Comparison of ENCODE assay signal across 28 cellular contexts in the genomic region with DNA sequence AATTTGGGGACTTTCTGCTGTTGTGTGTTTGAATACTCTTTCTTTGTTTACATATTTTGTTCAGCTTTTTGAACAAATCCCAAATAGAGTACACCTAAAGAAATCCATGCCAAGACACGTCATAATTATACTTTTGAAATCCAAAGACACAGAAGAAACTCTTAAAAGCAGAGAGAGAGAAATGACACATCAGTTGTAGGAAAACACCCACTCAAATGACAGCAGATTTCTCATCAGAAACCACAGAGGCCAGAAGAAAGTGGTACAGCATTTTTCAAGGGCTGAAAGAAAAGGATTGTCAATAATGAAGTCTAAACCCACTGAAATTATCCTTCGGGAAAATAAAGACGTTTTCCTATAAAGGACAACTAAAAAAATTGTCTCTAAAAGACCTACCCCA.
DNase-seq lines count a peak whose midpoint lies in the region; ATAC-seq, FAIRE-seq and TF ChIP-seq lines count a peak whose summit lies in the region.
"Had no signal": no experiment of that assay in that cellular context is flagged by ENCODE, and none has a peak within 500 bp of the region (broad histone marks: within the 10 kb centered on the region; RNA-seq: fewer than 3 reads in every experiment).

No MANE protein-coding gene starts in this region.

- no peaks in the 10 kb centered on the region for H3F3A ChIP-seq in smooth muscle cell (ENCODE audit: low read depth)

- peak overlapping the region; percentile 44 for H3K4me3 Mint-ChIP-seq in activated naive CD4-positive, alpha-beta T cell treated with anti-CD3 and anti-CD28 coated beads for 36 hours
- H3K4me3 Mint-ChIP-seq: activated CD4-positive, alpha-beta T cell treated with anti-CD3 and anti-CD28 coated beads, Interleukin-2, amount 10 ng/mL, durations not matched to agents 7 days and 5 days; brain; H9; immature natural killer cell; naive thymus-derived CD8-positive, alpha-beta T cell had no signal

- H3K27ac ChIP-seq in VCaP, result peak overlapping the region; percentile 9
- no peak overlapping the region for H3K27ac ChIP-seq in GM12878 (ENCODE audit: control insufficient read depth, insufficient read depth)
- peak overlapping the region; percentile 70 for H3K27ac ChIP-seq in smooth muscle cell (ENCODE audit: low read depth)
- H3K27ac ChIP-seq: hepatocyte, left lung, SJSA1, tibial artery had no signal

- WGBS in GM12878 (ENCODE audit: insufficient coverage, insufficient replicate concordance, low lambda C conversion rate, missing lambda C conversion rate), result 19% methylated on average over 3 of the region's 3 CpGs
- WGBS in smooth muscle cell (ENCODE audit: low lambda C conversion rate), result 55% methylated on average over 3 of the region's 3 CpGs

- CTCF ChIA-PET in activated naive CD4-positive, alpha-beta T cell treated with anti-CD3 and anti-CD28 coated beads for 36 hours (lab: Charles Lee), result interaction anchor here (0.8 to 1.3 kb wide), 3 partner anchors 15 to 371 kb away, joined by 3 to 5 read pairs (median 4); no protein-coding TSS in a partner anchor
- CTCF ChIA-PET in GM12878 (lab: Yijun Ruan, JAX), result no interaction called here

- TF ChIP-seq EP300 in GM12878 (IDR thresholded peaks at IDR 0.05; ENCODE audit: borderline replicate concordance in 1 of 2, control insufficient read depth in 1 of 2, low read depth in 2 of 2, low read length in 2 of 2), result no peak

- RAD21 ChIA-PET in GM12878 (lab: Charles Lee; ENCODE audit: unreplicated experiment), result no interaction called here

- no peaks in the 10 kb centered on the region for H3K79me2 ChIP-seq in GM12878 (ENCODE audit: control insufficient read depth, insufficient read depth, low read length)
- H3K79me2 ChIP-seq in smooth muscle cell (ENCODE audit: low read depth), result no peaks in the 10 kb centered on the region
- H3K79me2 ChIP-seq: hepatocyte had no signal

- H3K9me3 ChIP-seq in GM12878 (replicated peaks; ENCODE audit: control insufficient read depth, insufficient read depth, low read length), result no peaks in the 10 kb centered on the region; the same call in 2 of the 3 replicates
- no peaks in the 10 kb centered on the region for H3K9me3 ChIP-seq in smooth muscle cell (replicated peaks; ENCODE audit: low read depth)
- H3K9me3 ChIP-seq: left lung, SJSA1, tibial artery had no signal

- no peaks in the 10 kb centered on the region; a peak in 1 of 4 replicates for H3K27me3 ChIP-seq in GM12878 (replicated peaks in 1 of 2; ENCODE audit: control insufficient read depth in 2 of 2, insufficient read depth in 2 of 2, low read length in 1 of 2)
- H3K27me3 ChIP-seq in smooth muscle cell (ENCODE audit: low read depth), result no peaks in the 10 kb centered on the region
- H3K27me3 ChIP-seq: hepatocyte, left lung, SJSA1, tibial artery had no signal

- in situ Hi-C loops in GM12878 (cut with MboI), result no loop called here

- H3K4me2 ChIP-seq in GM12878 (ENCODE audit: control insufficient read depth, insufficient read depth), result no peak overlapping the region
- no peak overlapping the region for H3K4me2 ChIP-seq in smooth muscle cell
- H3K4me2 ChIP-seq: hepatocyte had no signal

- TF ChIP-seq CTCF in VCaP (conservative IDR thresholded peaks at IDR 0.05) (no peak), GM12878 (IDR thresholded peaks at IDR 0.05 in 2 of 3, conservative IDR thresholded peaks at IDR 0.05 in 1 of 3; ENCODE audit: control insufficient read depth in 2 of 3, extremely low read depth in 1 of 3, insufficient read depth in 1 of 3, low read depth in 3 of 3, low read length in 3 of 3) (no peak), smooth muscle cell (IDR thresholded peaks at IDR 0.05; ENCODE audit: borderline replicate concordance, insufficient read depth, poor library complexity, severe bottlenecking) (no peak)

- TF ChIP-seq POLR2A in GM12878 (IDR thresholded peaks at IDR 0.05; ENCODE audit: low read depth, low read length), result no peak

- H3K9ac ChIP-seq in GM12878 (ENCODE audit: control insufficient read depth, insufficient read depth, low read length), result no peak overlapping the region
- no peak overlapping the region for H3K9ac ChIP-seq in smooth muscle cell (ENCODE audit: low read depth)

- H3K27me3 Mint-ChIP-seq in activated naive CD4-positive, alpha-beta T cell treated with anti-CD3 and anti-CD28 coated beads for 36 hours (ENCODE audit: low read depth), result peaks cover 18% of the 10 kb centered on the region

- ATAC-seq in GM12878 (no peak), GM18873 (IDR thresholded peaks at IDR 0.05; ENCODE audit: low FRiP score, unreplicated experiment) (no peak)
- ATAC-seq: left lung; naive thymus-derived CD8-positive, alpha-beta T cell had no signal

- DNase-seq in activated naive CD4-positive, alpha-beta T cell treated with anti-CD3 and anti-CD28 coated beads for 36 hours, result peak; percentile 32
- no peak for DNase-seq in activated naive CD4-positive, alpha-beta T cell treated with anti-CD3 and anti-CD28 coated beads, Interleukin-2, amount 50 U/mL, for 16 hours
- no peak for DNase-seq in GM12878 (ENCODE audit: low read depth, low spot score)
- no peak for DNase-seq in smooth muscle cell (lab: John Stamatoyannopoulos, UW; ENCODE audit: unreplicated experiment)
- DNase-seq in HT-29 (ENCODE audit: low spot score), result no peak
- DNase-seq in cerebellum (ENCODE audit: low spot score), result no peak
- DNase-seq: activated CD4-positive, alpha-beta T cell treated with anti-CD3 and anti-CD28 coated beads, Interleukin-2, amount 10 ng/mL, durations not matched to agents 7 days and 5 days; C1 segment of cervical spinal cord; effector CD8-positive, alpha-beta T cell; H9; immature natural killer cell; Kasumi-1; left lung; naive thymus-derived CD8-positive, alpha-beta T cell; NCI-H1048; NCI-H1694 treated with DMSO at 0.1 percent for 48 hours; NCI-H526 treated with DMSO at 0.1 percent for 48 hours; stimulated activated CD4-positive, alpha-beta T cell treated with anti-CD3 and anti-CD28 coated beads, Interleukin-4, amount 100 ng/mL, for 4 hours; stimulated activated naive CD4-positive, alpha-beta T cell treated with Interleukin-2 at 50 U/mL for 16 hours; tibial artery had no signal

- intact Hi-C loops in activated naive CD4-positive, alpha-beta T cell treated with anti-CD3 and anti-CD28 coated beads for 36 hours (cut with micrococcal nuclease), result loop anchor here (1.0 to 10.0 kb wide), 7 partner anchors 14 to 669 kb away; a partner anchor contains a TSS
- intact Hi-C loops in GM12878 (cut with micrococcal nuclease; ENCODE audit: unreplicated experiment), result no loop called here

- H3K36me3 ChIP-seq in GM12878 (ENCODE audit: control insufficient read depth in 2 of 2, insufficient read depth in 2 of 2, low read length in 1 of 2) (no peaks in the 10 kb centered on the region), smooth muscle cell (ENCODE audit: low read depth) (no peaks in the 10 kb centered on the region)
- H3K36me3 ChIP-seq: left lung, SJSA1, tibial artery had no signal

- no TSS peak for BruUV-seq in GM12878 (replicated peaks; lab: Mats Ljungman, UMichigan)

- no peak for FAIRE-seq in GM12878 (lab: Jason Lieb, UNC)
- FAIRE-seq: D721Med, frontal cortex, GM12892 had no signal

- H3K4me3 ChIP-seq in GM12878, result no peak overlapping the region
- no peak overlapping the region for H3K4me3 ChIP-seq in smooth muscle cell
- H3K4me3 ChIP-seq: hepatocyte, left lung, SJSA1, tibial artery had no signal

- H4K20me1 ChIP-seq in GM12878 (ENCODE audit: control insufficient read depth, insufficient read depth), result no peaks in the 10 kb centered on the region
- H4K20me1 ChIP-seq in smooth muscle cell (ENCODE audit: low read depth), result no peaks in the 10 kb centered on the region

- H2AFZ ChIP-seq in GM12878 (ENCODE audit: control insufficient read depth, low read depth, low read length), result no peak overlapping the region
- H2AFZ ChIP-seq in smooth muscle cell (ENCODE audit: low read depth), result no peak overlapping the region
- H2AFZ ChIP-seq: hepatocyte had no signal

- no peaks in the 10 kb centered on the region for H3K36me3 Mint-ChIP-seq in activated naive CD4-positive, alpha-beta T cell treated with anti-CD3 and anti-CD28 coated beads for 36 hours (ENCODE audit: low read depth)
- H3K36me3 Mint-ChIP-seq: brain; naive thymus-derived CD8-positive, alpha-beta T cell had no signal

- SMC1A ChIA-PET in GM12878 (lab: Charles Lee; ENCODE audit: uncharacterized antibody, unreplicated experiment), result no interaction called here

- no peaks in the 10 kb centered on the region for H3K9me3 Mint-ChIP-seq in activated naive CD4-positive, alpha-beta T cell treated with anti-CD3 and anti-CD28 coated beads for 36 hours
- H3K9me3 Mint-ChIP-seq: immature natural killer cell; naive thymus-derived CD8-positive, alpha-beta T cell had no signal

- POLR2A ChIA-PET in GM12878 (lab: Charles Lee), result no interaction called here

- no peak for TF ChIP-seq RAD21 in GM12878 (IDR thresholded peaks at IDR 0.05; ENCODE audit: insufficient read depth, low read depth, low read length)

- peaks cover 6% of the 10 kb centered on the region; the same call in 1 of the 2 replicates for H3K4me1 ChIP-seq in GM12878 (ENCODE audit: control insufficient read depth, insufficient read depth, low read length)
- no peaks in the 10 kb centered on the region for H3K4me1 ChIP-seq in smooth muscle cell (ENCODE audit: low read depth)
- H3K4me1 ChIP-seq: SJSA1 had no signal

- H3K27ac Mint-ChIP-seq in activated naive CD4-positive, alpha-beta T cell treated with anti-CD3 and anti-CD28 coated beads for 36 hours, result peak overlapping the region; percentile 88
- H3K27ac Mint-ChIP-seq: activated CD4-positive, alpha-beta T cell treated with anti-CD3 and anti-CD28 coated beads, Interleukin-2, amount 10 ng/mL, durations not matched to agents 7 days and 5 days; H9; naive thymus-derived CD8-positive, alpha-beta T cell had no signal

- peaks cover 45% of the 10 kb centered on the region for H3K4me1 Mint-ChIP-seq in activated naive CD4-positive, alpha-beta T cell treated with anti-CD3 and anti-CD28 coated beads for 36 hours (ENCODE audit: low read depth)
- H3K4me1 Mint-ChIP-seq: immature natural killer cell had no signal

TF ChIP-seq in GM12878, 131 proteins besides CTCF, POLR2A, EP300 and RAD21 (continues in another document):
- no peak for TF ChIP-seq FOXM1 (IDR thresholded peaks at IDR 0.05; ENCODE audit: low read depth, low read length)
- no peak for TF ChIP-seq HDAC6 (IDR thresholded peaks at IDR 0.05; ENCODE audit: unreplicated experiment)
- no peak for TF ChIP-seq RELA (IDR thresholded peaks at IDR 0.05; ENCODE audit: borderline replicate concordance, partially characterized antibody)
- no peak for TF ChIP-seq BACH1 (IDR thresholded peaks at IDR 0.05; ENCODE audit: borderline replicate concordance)
- 0 out of 2 replicates have a peak, but pooled peaks have one; percentile 46 for TF ChIP-seq CBFB (IDR thresholded peaks at IDR 0.05; ENCODE audit: low read depth)
- TF ChIP-seq RUNX3 (IDR thresholded peaks at IDR 0.05; ENCODE audit: low read length), result peak; percentile 87
- TF ChIP-seq JUNB (IDR thresholded peaks at IDR 0.05), result peak; percentile 56
- TF ChIP-seq NR2F1 (conservative IDR thresholded peaks at IDR 0.05), result no peak
